25 cellular contexts compared by ENCODE assay signal in the genomic region with DNA sequence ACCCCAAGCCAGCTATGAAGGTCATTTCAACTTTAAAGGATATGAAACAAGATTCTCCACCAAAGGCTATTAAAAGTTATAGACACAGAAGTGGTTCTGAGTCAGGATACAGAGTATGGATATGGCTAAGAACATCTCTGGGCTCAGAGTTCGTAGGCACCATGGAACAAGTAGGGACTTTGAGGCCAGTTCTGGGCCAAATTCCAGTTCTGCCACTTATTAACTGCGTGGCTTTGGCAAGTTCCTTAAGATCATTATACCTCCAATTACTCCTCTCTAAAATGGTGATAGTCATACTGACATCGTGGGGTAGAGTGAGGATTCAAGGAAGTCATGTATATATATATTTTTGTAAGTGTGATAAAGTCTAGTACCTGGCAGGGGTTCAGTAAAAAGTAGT.
"Had no signal": no experiment of that assay in that cellular context is flagged by ENCODE, and none has a peak within 500 bp of the region (broad histone marks: within the 10 kb centered on the region; RNA-seq: fewer than 3 reads in every experiment).

No MANE protein-coding gene starts in this region.

- H3K4me1 Mint-ChIP-seq: activated CD4-positive, alpha-beta T cell treated with anti-CD3 and anti-CD28 coated beads, Interleukin-2, amount 10 ng/mL, durations not matched to agents 7 days and 5 days; activated CD8-positive, alpha-beta memory T cell treated with anti-CD3 and anti-CD28 coated beads, Interleukin-2, amount 10 ng/mL, durations not matched to agents 7 days and 5 days; activated naive CD4-positive, alpha-beta T cell treated with anti-CD3 and anti-CD28 coated beads, Interleukin-2, amount 50 U/mL, for 24 hours; central memory CD8-positive, alpha-beta T cell; naive thymus-derived CD8-positive, alpha-beta T cell; T-cell had no signal

- H3K27me3 ChIP-seq: breast epithelium, right atrium auricular region, thyroid gland had no signal

- H3K4me1 ChIP-seq: adrenal gland, breast epithelium, prostate gland, right atrium auricular region, thyroid gland had no signal

- H3K9me3 Mint-ChIP-seq: activated CD4-positive, alpha-beta T cell treated with anti-CD3 and anti-CD28 coated beads, Interleukin-2, amount 10 ng/mL, durations not matched to agents 7 days and 5 days; activated CD8-positive, alpha-beta T cell treated with anti-CD3 and anti-CD28 coated beads for 36 hours; activated naive CD4-positive, alpha-beta T cell treated with anti-CD3 and anti-CD28 coated beads, Interleukin-2, amount 50 U/mL, for 24 hours; central memory CD8-positive, alpha-beta T cell; T-cell; T-helper 2 cell treated with Interferon-gamma antibody and Interleukin-4, amounts not matched to agents 5 μg/mL and 100 μg/mL, for 36 hours had no signal

- H3K9me3 ChIP-seq: adrenal gland, breast epithelium, prostate gland, right atrium auricular region, thyroid gland had no signal

- ATAC-seq: activated CD8-positive, alpha-beta memory T cell treated with anti-CD3 and anti-CD28 coated beads, Interleukin-2, amount 10 ng/mL, durations not matched to agents 7 days and 5 days; activated CD8-positive, alpha-beta T cell treated with anti-CD3 and anti-CD28 coated beads for 36 hours; esophagus mucosa; naive thymus-derived CD8-positive, alpha-beta T cell; stimulated activated naive CD8-positive, alpha-beta T cell treated with anti-CD3 and anti-CD28 coated beads, Interleukin-15, Interleukin-2, amounts not matched to agents 100 U/mL and 50 U/mL, for 24 hours; T-cell had no signal

- H3K4me3 Mint-ChIP-seq: activated CD4-positive, alpha-beta T cell treated with anti-CD3 and anti-CD28 coated beads, Interleukin-2, amount 10 ng/mL, durations not matched to agents 7 days and 5 days; activated CD8-positive, alpha-beta memory T cell treated with anti-CD3 and anti-CD28 coated beads, Interleukin-2, amount 10 ng/mL, durations not matched to agents 7 days and 5 days; activated CD8-positive, alpha-beta T cell treated with anti-CD3 and anti-CD28 coated beads for 36 hours; activated naive CD4-positive, alpha-beta T cell treated with anti-CD3 and anti-CD28 coated beads, Interleukin-2, amount 50 U/mL, for 24 hours; central memory CD8-positive, alpha-beta T cell; naive thymus-derived CD8-positive, alpha-beta T cell; T-cell; T-helper 2 cell treated with Interferon-gamma antibody and Interleukin-4, amounts not matched to agents 5 μg/mL and 100 μg/mL, for 36 hours had no signal

- H3K4me3 ChIP-seq: adrenal gland, breast epithelium, lung, prostate gland, right atrium auricular region, thyroid gland had no signal

- H3K36me3 ChIP-seq: adrenal gland, breast epithelium, prostate gland, right atrium auricular region, thyroid gland, WERI-Rb-1 had no signal

- H3K27ac Mint-ChIP-seq: activated CD4-positive, alpha-beta T cell treated with anti-CD3 and anti-CD28 coated beads, Interleukin-2, amount 10 ng/mL, durations not matched to agents 7 days and 5 days; activated CD8-positive, alpha-beta memory T cell treated with anti-CD3 and anti-CD28 coated beads, Interleukin-2, amount 10 ng/mL, durations not matched to agents 7 days and 5 days; activated CD8-positive, alpha-beta T cell treated with anti-CD3 and anti-CD28 coated beads for 36 hours; activated naive CD4-positive, alpha-beta T cell treated with anti-CD3 and anti-CD28 coated beads, Interleukin-2, amount 50 U/mL, for 24 hours; naive thymus-derived CD8-positive, alpha-beta T cell; T-cell; T-helper 2 cell treated with Interferon-gamma antibody and Interleukin-4, amounts not matched to agents 5 μg/mL and 100 μg/mL, for 36 hours had no signal

- H3K27ac ChIP-seq: adrenal gland, breast epithelium, prostate gland, right atrium auricular region, thyroid gland, WERI-Rb-1 had no signal

- DNase-seq: activated CD4-positive, alpha-beta T cell treated with anti-CD3 and anti-CD28 coated beads, Interleukin-2, amount 10 ng/mL, durations not matched to agents 7 days and 5 days; activated CD4-positive, CD25-positive, alpha-beta regulatory T cell treated with anti-CD3 and anti-CD28 coated beads, Interleukin-2, amount 50 U/mL, for 72 hours; activated CD8-positive, alpha-beta memory T cell treated with anti-CD3 and anti-CD28 coated beads, Interleukin-2, amount 10 ng/mL, durations not matched to agents 7 days and 5 days; activated CD8-positive, alpha-beta T cell treated with anti-CD3 and anti-CD28 coated beads for 36 hours; activated effector memory CD4-positive, alpha-beta T cell treated with anti-CD3 and anti-CD28 coated beads, Interleukin-2, amount 50 U/mL, for 16 hours; activated T-cell treated with anti-CD3 and anti-CD28 coated beads for 4 hours; adrenal gland; effector memory CD4-positive, alpha-beta T cell; hippocampal formation; naive thymus-derived CD8-positive, alpha-beta T cell; stimulated activated CD4-positive, alpha-beta T cell treated with anti-CD3 and anti-CD28 coated beads, Interleukin-12 subunit alpha, Interleukin-12 subunit beta, amount 100 ng/mL, for 4 hours; stimulated activated CD4-positive, alpha-beta T cell treated with anti-CD3 and anti-CD28 coated beads, Interleukin-4, amount 100 ng/mL, for 4 hours; stimulated activated naive CD8-positive, alpha-beta T cell treated with anti-CD3 and anti-CD28 coated beads, Interleukin-15, Interleukin-2, amounts not matched to agents 100 U/mL and 50 U/mL, for 24 hours; substantia nigra; T-cell; thyroid gland; WERI-Rb-1 had no signal

- H3K36me3 Mint-ChIP-seq: activated CD8-positive, alpha-beta memory T cell treated with anti-CD3 and anti-CD28 coated beads, Interleukin-2, amount 10 ng/mL, durations not matched to agents 7 days and 5 days; activated naive CD4-positive, alpha-beta T cell treated with anti-CD3 and anti-CD28 coated beads, Interleukin-2, amount 50 U/mL, for 24 hours; naive thymus-derived CD8-positive, alpha-beta T cell; T-cell had no signal
